21 cellular contexts compared by ENCODE assay signal in the genomic region with DNA sequence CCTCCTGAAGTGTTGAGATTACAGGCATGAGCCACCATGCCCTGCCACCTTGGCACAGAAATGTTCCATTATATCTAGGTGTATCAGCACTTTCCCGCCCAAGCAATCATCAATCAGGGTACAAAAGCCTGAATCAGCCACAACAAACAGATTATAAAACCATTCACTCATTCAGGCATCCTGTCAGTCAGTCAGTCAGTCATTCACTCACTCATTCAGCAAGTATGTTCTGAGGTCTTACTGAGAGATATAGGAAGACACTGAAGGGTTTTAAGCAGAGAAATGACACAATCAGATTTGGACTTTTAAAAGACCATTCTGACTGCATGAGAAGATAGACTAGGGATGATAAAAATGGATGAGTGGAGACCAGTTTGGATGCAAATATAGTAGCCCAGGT. TPM values are rescaled to one million over a fixed set of nuclear protein-coding genes. Genes with fewer than 3 reads are reported as not detected.
A peak's percentile ranks its signal among the peaks of the same experiment; 100 is the strongest.
DNase-seq lines count a peak whose midpoint lies in the region; ATAC-seq and TF ChIP-seq lines count a peak whose summit lies in the region.
"Had no signal": no experiment of that assay in that cellular context is flagged by ENCODE, and none has a peak within 500 bp of the region (broad histone marks: within the 10 kb centered on the region; RNA-seq: fewer than 3 reads in every experiment).

No MANE protein-coding gene starts in this region.

- no peak for DNase-seq in activated CD8-positive, alpha-beta T cell treated with anti-CD3 and anti-CD28 coated beads for 36 hours
- DNase-seq in activated CD8-positive, alpha-beta T cell treated with anti-CD3 and anti-CD28 coated beads, Interleukin-2, amount 10 ng/mL, durations not matched to agents 7 days and 5 days: no peak
- DNase-seq in stimulated activated naive CD8-positive, alpha-beta T cell treated with anti-CD3 and anti-CD28 coated beads, Interleukin-15, Interleukin-2, amounts not matched to agents 100 U/mL and 50 U/mL, for 24 hours: no peak
- no peak for DNase-seq in activated T-helper 2 cell treated with anti-CD3 and anti-CD28 coated beads, Interferon-gamma antibody, Interleukin-2, Interleukin-4, amounts not matched to agents 10 μg/mL and 5 μg/mL and 100 μg/mL, durations not matched to agents 14 hours and 24 hours and 36 hours (ENCODE audit: low spot score)
- no peak for DNase-seq in mucosa of gallbladder (ENCODE audit: low spot score)
- DNase-seq: CD4-positive, CD25-positive, alpha-beta regulatory T cell; H7; KBM-7; MV-4-11; NCI-H1105; NCI-H1436 treated with DMSO at 0.1 percent for 48 hours; NCI-H1930; NCI-H2107; NCI-H446; NCI-H524 treated with DMSO at 0.1 percent for 48 hours; NCI-H774; SIG-M5 had no signal

- intact Hi-C loops in activated CD8-positive, alpha-beta T cell treated with anti-CD3 and anti-CD28 coated beads for 36 hours (cut with micrococcal nuclease): no loop called here
- intact Hi-C loops in activated T-helper 2 cell treated with anti-CD3 and anti-CD28 coated beads, Interferon-gamma antibody, Interleukin-2, Interleukin-4, amounts not matched to agents 10 μg/mL and 5 μg/mL and 100 μg/mL, durations not matched to agents 14 hours and 24 hours and 36 hours (cut with micrococcal nuclease): no loop called here

- H3K27ac Mint-ChIP-seq in activated CD8-positive, alpha-beta T cell treated with anti-CD3 and anti-CD28 coated beads for 36 hours: peak overlapping the region; percentile 21
- no peak overlapping the region for H3K27ac Mint-ChIP-seq in activated CD8-positive, alpha-beta T cell treated with anti-CD3 and anti-CD28 coated beads, Interleukin-2, amount 10 ng/mL, durations not matched to agents 7 days and 5 days
- peak overlapping the region; percentile 1 for H3K27ac Mint-ChIP-seq in stimulated activated naive CD8-positive, alpha-beta T cell treated with anti-CD3 and anti-CD28 coated beads, Interleukin-15, Interleukin-2, amounts not matched to agents 100 ng/mL and 50 ng/mL, for 24 hours
- H3K27ac Mint-ChIP-seq in activated T-helper 2 cell treated with anti-CD3 and anti-CD28 coated beads, Interferon-gamma antibody, Interleukin-2, Interleukin-4, amounts not matched to agents 10 μg/mL and 5 μg/mL and 100 μg/mL, durations not matched to agents 14 hours and 24 hours and 36 hours: peak overlapping the region; percentile 8

- ATAC-seq in activated CD8-positive, alpha-beta T cell treated with anti-CD3 and anti-CD28 coated beads for 36 hours: no peak
- ATAC-seq in activated CD8-positive, alpha-beta T cell treated with anti-CD3 and anti-CD28 coated beads, Interleukin-2, amount 10 ng/mL, durations not matched to agents 7 days and 5 days: no peak
- no peak for ATAC-seq in stimulated activated naive CD8-positive, alpha-beta T cell treated with anti-CD3 and anti-CD28 coated beads, Interleukin-15, Interleukin-2, amounts not matched to agents 100 U/mL and 50 U/mL, for 24 hours
- ATAC-seq in esophagus mucosa (no peak), GM21528 (IDR thresholded peaks at IDR 0.05; ENCODE audit: low FRiP score, unreplicated experiment) (no peak)
- ATAC-seq: HepG2 had no signal

- H3K4me3 Mint-ChIP-seq in activated CD8-positive, alpha-beta T cell treated with anti-CD3 and anti-CD28 coated beads for 36 hours: no peak overlapping the region
- no peak overlapping the region for H3K4me3 Mint-ChIP-seq in activated CD8-positive, alpha-beta T cell treated with anti-CD3 and anti-CD28 coated beads, Interleukin-2, amount 10 ng/mL, durations not matched to agents 7 days and 5 days
- H3K4me3 Mint-ChIP-seq in stimulated activated naive CD8-positive, alpha-beta T cell treated with anti-CD3 and anti-CD28 coated beads, Interleukin-15, Interleukin-2, amounts not matched to agents 100 ng/mL and 50 ng/mL, for 24 hours: no peak overlapping the region
- H3K4me3 Mint-ChIP-seq in activated T-helper 2 cell treated with anti-CD3 and anti-CD28 coated beads, Interferon-gamma antibody, Interleukin-2, Interleukin-4, amounts not matched to agents 10 μg/mL and 5 μg/mL and 100 μg/mL, durations not matched to agents 14 hours and 24 hours and 36 hours (ENCODE audit: low read depth): no peak overlapping the region
- H3K4me3 Mint-ChIP-seq: CD4-positive, CD25-positive, alpha-beta regulatory T cell had no signal

- CTCF ChIA-PET in activated CD8-positive, alpha-beta T cell treated with anti-CD3 and anti-CD28 coated beads for 36 hours (lab: Charles Lee): interaction anchor here (1.9 kb wide), 1 partner anchor 74 kb away, joined by 6 read pairs; no protein-coding TSS in a partner anchor
- CTCF ChIA-PET in activated CD8-positive, alpha-beta T cell treated with anti-CD3 and anti-CD28 coated beads, Interleukin-2, amount 10 ng/mL, durations not matched to agents 7 days and 5 days (lab: Charles Lee): no interaction called here

- POLR2A ChIA-PET in activated CD8-positive, alpha-beta T cell treated with anti-CD3 and anti-CD28 coated beads for 36 hours (lab: Charles Lee): no interaction called here
- POLR2A ChIA-PET in activated CD8-positive, alpha-beta T cell treated with anti-CD3 and anti-CD28 coated beads, Interleukin-2, amount 10 ng/mL, durations not matched to agents 7 days and 5 days (lab: Charles Lee): no interaction called here

- H3K36me3 Mint-ChIP-seq in activated CD8-positive, alpha-beta T cell treated with anti-CD3 and anti-CD28 coated beads for 36 hours (ENCODE audit: low read depth): peaks cover 56% of the 10 kb centered on the region
- H3K36me3 Mint-ChIP-seq in activated CD8-positive, alpha-beta T cell treated with anti-CD3 and anti-CD28 coated beads, Interleukin-2, amount 10 ng/mL, durations not matched to agents 7 days and 5 days (ENCODE audit: low read depth): peaks cover 58% of the 10 kb centered on the region
- peaks cover 71% of the 10 kb centered on the region for H3K36me3 Mint-ChIP-seq in stimulated activated naive CD8-positive, alpha-beta T cell treated with anti-CD3 and anti-CD28 coated beads, Interleukin-15, Interleukin-2, amounts not matched to agents 100 ng/mL and 50 ng/mL, for 24 hours (ENCODE audit: low read depth)
- peaks cover 74% of the 10 kb centered on the region for H3K36me3 Mint-ChIP-seq in activated T-helper 2 cell treated with anti-CD3 and anti-CD28 coated beads, Interferon-gamma antibody, Interleukin-2, Interleukin-4, amounts not matched to agents 10 μg/mL and 5 μg/mL and 100 μg/mL, durations not matched to agents 14 hours and 24 hours and 36 hours (ENCODE audit: low read depth)

- TF ChIP-seq CTCF in activated CD8-positive, alpha-beta T cell treated with anti-CD3 and anti-CD28 coated beads for 36 hours (IDR thresholded peaks at IDR 0.05): no peak

- peaks cover 16% of the 10 kb centered on the region for H3K4me1 Mint-ChIP-seq in activated CD8-positive, alpha-beta T cell treated with anti-CD3 and anti-CD28 coated beads for 36 hours (ENCODE audit: low read depth)
- H3K4me1 Mint-ChIP-seq in activated CD8-positive, alpha-beta T cell treated with anti-CD3 and anti-CD28 coated beads, Interleukin-2, amount 10 ng/mL, durations not matched to agents 7 days and 5 days (ENCODE audit: low read depth): peaks cover 2% of the 10 kb centered on the region
- H3K4me1 Mint-ChIP-seq in stimulated activated naive CD8-positive, alpha-beta T cell treated with anti-CD3 and anti-CD28 coated beads, Interleukin-15, Interleukin-2, amounts not matched to agents 100 ng/mL and 50 ng/mL, for 24 hours (ENCODE audit: low read depth): peaks cover 4% of the 10 kb centered on the region
- peaks cover 12% of the 10 kb centered on the region for H3K4me1 Mint-ChIP-seq in activated T-helper 2 cell treated with anti-CD3 and anti-CD28 coated beads, Interferon-gamma antibody, Interleukin-2, Interleukin-4, amounts not matched to agents 10 μg/mL and 5 μg/mL and 100 μg/mL, durations not matched to agents 14 hours and 24 hours and 36 hours (ENCODE audit: low read depth)

- H3K27me3 Mint-ChIP-seq in activated CD8-positive, alpha-beta T cell treated with anti-CD3 and anti-CD28 coated beads for 36 hours: no peaks in the 10 kb centered on the region
- H3K27me3 Mint-ChIP-seq in activated CD8-positive, alpha-beta T cell treated with anti-CD3 and anti-CD28 coated beads, Interleukin-2, amount 10 ng/mL, durations not matched to agents 7 days and 5 days (ENCODE audit: low read depth): no peaks in the 10 kb centered on the region
- H3K27me3 Mint-ChIP-seq in stimulated activated naive CD8-positive, alpha-beta T cell treated with anti-CD3 and anti-CD28 coated beads, Interleukin-15, Interleukin-2, amounts not matched to agents 100 ng/mL and 50 ng/mL, for 24 hours: no peaks in the 10 kb centered on the region
- H3K27me3 Mint-ChIP-seq in activated T-helper 2 cell treated with anti-CD3 and anti-CD28 coated beads, Interferon-gamma antibody, Interleukin-2, Interleukin-4, amounts not matched to agents 10 μg/mL and 5 μg/mL and 100 μg/mL, durations not matched to agents 14 hours and 24 hours and 36 hours (ENCODE audit: low read depth): no peaks in the 10 kb centered on the region
- H3K27me3 Mint-ChIP-seq: CD4-positive, CD25-positive, alpha-beta regulatory T cell had no signal

- H3K9me3 Mint-ChIP-seq in activated CD8-positive, alpha-beta T cell treated with anti-CD3 and anti-CD28 coated beads for 36 hours: no peaks in the 10 kb centered on the region
- H3K9me3 Mint-ChIP-seq in activated CD8-positive, alpha-beta T cell treated with anti-CD3 and anti-CD28 coated beads, Interleukin-2, amount 10 ng/mL, durations not matched to agents 7 days and 5 days (ENCODE audit: insufficient read depth): no peaks in the 10 kb centered on the region
- no peaks in the 10 kb centered on the region for H3K9me3 Mint-ChIP-seq in stimulated activated naive CD8-positive, alpha-beta T cell treated with anti-CD3 and anti-CD28 coated beads, Interleukin-15, Interleukin-2, amounts not matched to agents 100 ng/mL and 50 ng/mL, for 24 hours
- H3K9me3 Mint-ChIP-seq in activated T-helper 2 cell treated with anti-CD3 and anti-CD28 coated beads, Interferon-gamma antibody, Interleukin-2, Interleukin-4, amounts not matched to agents 10 μg/mL and 5 μg/mL and 100 μg/mL, durations not matched to agents 14 hours and 24 hours and 36 hours: no peaks in the 10 kb centered on the region
- H3K9me3 Mint-ChIP-seq: CD4-positive, CD25-positive, alpha-beta regulatory T cell had no signal

RNA-seq across cellular contexts. Expression of a gene that starts 13.1 kb away (rescaled TPM):
- 10 to 100 TPM; 52.3 to 55.3 TPM for total RNA-seq in activated CD8-positive, alpha-beta T cell treated with anti-CD3 and anti-CD28 coated beads for 36 hours
- 10 to 100 TPM; 47.9 to 50.7 TPM for total RNA-seq in activated CD8-positive, alpha-beta T cell treated with anti-CD3 and anti-CD28 coated beads, Interleukin-2, amount 10 ng/mL, durations not matched to agents 7 days and 5 days
- 61.8 and 67.9 TPM in 2 replicates for total RNA-seq in activated T-helper 2 cell treated with anti-CD3 and anti-CD28 coated beads, Interferon-gamma antibody, Interleukin-2, Interleukin-4, amounts not matched to agents 10 μg/mL and 5 μg/mL and 100 μg/mL, durations not matched to agents 14 hours and 24 hours and 36 hours
- total RNA-seq in esophagus mucosa (45.2 TPM), mucosa of gallbladder (65.1 TPM)

RNA-seq across cellular contexts. Expression of a gene that starts 36.4 kb away (rescaled TPM):
- total RNA-seq in activated CD8-positive, alpha-beta T cell treated with anti-CD3 and anti-CD28 coated beads for 36 hours: 10 to 100 TPM; 68.8 to 68.9 TPM
- total RNA-seq in activated CD8-positive, alpha-beta T cell treated with anti-CD3 and anti-CD28 coated beads, Interleukin-2, amount 10 ng/mL, durations not matched to agents 7 days and 5 days: 10 to 100 TPM; 90.0 to 90.9 TPM
- 79.7 and 80.2 TPM in 2 replicates for total RNA-seq in activated T-helper 2 cell treated with anti-CD3 and anti-CD28 coated beads, Interferon-gamma antibody, Interleukin-2, Interleukin-4, amounts not matched to agents 10 μg/mL and 5 μg/mL and 100 μg/mL, durations not matched to agents 14 hours and 24 hours and 36 hours
- total RNA-seq in esophagus mucosa (34.7 TPM), mucosa of gallbladder (44.9 TPM)

RNA-seq across cellular contexts. Expression of a gene that starts 47.3 kb away (rescaled TPM):
- total RNA-seq in activated CD8-positive, alpha-beta T cell treated with anti-CD3 and anti-CD28 coated beads for 36 hours: 100 to 1,000 TPM; 210 to 216 TPM
- total RNA-seq in activated CD8-positive, alpha-beta T cell treated with anti-CD3 and anti-CD28 coated beads, Interleukin-2, amount 10 ng/mL, durations not matched to agents 7 days and 5 days: 100 to 1,000 TPM; 273 to 290 TPM
- 167 and 170 TPM in 2 replicates for total RNA-seq in activated T-helper 2 cell treated with anti-CD3 and anti-CD28 coated beads, Interferon-gamma antibody, Interleukin-2, Interleukin-4, amounts not matched to agents 10 μg/mL and 5 μg/mL and 100 μg/mL, durations not matched to agents 14 hours and 24 hours and 36 hours
- total RNA-seq in esophagus mucosa (25.3 TPM), mucosa of gallbladder (25.9 TPM)
